In the genomic region with DNA sequence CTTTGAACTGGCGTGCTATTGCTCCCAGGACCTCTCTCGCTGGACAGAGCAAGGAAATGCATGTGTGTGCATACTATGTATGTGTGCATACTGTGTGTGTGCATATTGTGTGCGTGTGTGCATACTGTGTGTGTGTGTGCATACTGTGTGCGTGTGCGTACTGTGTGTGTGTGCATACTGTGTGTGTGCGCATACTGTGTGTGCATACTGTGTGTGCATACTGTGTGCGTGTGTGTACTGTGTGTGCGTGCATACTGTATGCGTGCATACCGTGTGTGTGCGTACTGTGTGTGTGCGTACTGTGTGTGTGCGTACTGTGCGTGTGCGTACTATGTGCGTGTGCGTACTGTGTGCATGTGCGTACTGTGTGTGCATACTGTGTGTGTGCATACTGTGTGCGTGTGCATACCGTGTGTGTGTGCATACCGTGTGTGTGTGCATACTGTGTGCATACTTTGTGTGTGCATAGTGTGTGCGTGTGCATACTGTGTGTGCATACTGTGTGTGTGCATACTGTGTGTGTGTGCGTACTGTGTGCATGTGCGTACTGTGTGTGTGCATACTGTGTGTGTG, we compare ENCODE assay signal across 19 cellular contexts.
DNase-seq lines count a peak whose midpoint lies in the region; ATAC-seq, FAIRE-seq and TF ChIP-seq lines count a peak whose summit lies in the region.
"Had no signal": no experiment of that assay in that cellular context is flagged by ENCODE, and none has a peak within 500 bp of the region (broad histone marks: within the 10 kb centered on the region; RNA-seq: fewer than 3 reads in every experiment).

No MANE protein-coding gene starts in this region.

- no peaks in the 10 kb centered on the region for H3K36me3 ChIP-seq in bronchial epithelial cell (ENCODE audit: control insufficient read depth, insufficient read depth, low read length)
- H3K36me3 ChIP-seq in trophoblast cell (ENCODE audit: control insufficient read depth in 1 of 2, insufficient read depth in 2 of 2, low read length in 2 of 2), result no peaks in the 10 kb centered on the region

- no peaks in the 10 kb centered on the region for H3K79me2 ChIP-seq in trophoblast cell (ENCODE audit: control insufficient read depth, insufficient read depth, low read length, poor library complexity)

- H3K23ac ChIP-seq in trophoblast cell (ENCODE audit: low read length), result peak overlapping the region; percentile 3

- H2BK5ac ChIP-seq in trophoblast cell (ENCODE audit: low read depth, low read length, poor library complexity), result no peak overlapping the region

- TF ChIP-seq CTCF in bronchial epithelial cell (IDR thresholded peaks at IDR 0.05; ENCODE audit: insufficient read depth, low read length, severe bottlenecking), result no peak

- no peak overlapping the region for H3K18ac ChIP-seq in trophoblast cell (ENCODE audit: low read length)

- no peak overlapping the region for H4K91ac ChIP-seq in trophoblast cell (ENCODE audit: low read depth, low read length)

- H3K9me3 ChIP-seq in trophoblast cell (ENCODE audit: insufficient read depth, low read depth, low read length), result peaks cover 8% of the 10 kb centered on the region

- WGBS in trophoblast cell (ENCODE audit: extremely low coverage, insufficient coverage, insufficient read length), result no CpG with 5 or more reads among the region's 24 CpGs

- H2AK5ac ChIP-seq in trophoblast cell (ENCODE audit: low read length), result no peak overlapping the region

- H3K4me1 ChIP-seq in trophoblast cell (ENCODE audit: control insufficient read depth in 1 of 2, insufficient read depth in 2 of 2, low read length in 2 of 2), result peaks cover 8 to 9% of the 10 kb centered on the region in 2 experiments

- FAIRE-seq in GM12891 (lab: Jason Lieb, UNC) (peak; percentile 96), HTR-8/SVneo (lab: Jason Lieb, UNC) (peak; percentile 99), bronchial epithelial cell (lab: Jason Lieb, UNC) (peak; percentile 99)
- FAIRE-seq: A204.1, D721Med had no signal

- no peak overlapping the region for H3K4ac ChIP-seq in trophoblast cell (ENCODE audit: low read depth, low read length)

- H3K79me1 ChIP-seq in trophoblast cell (ENCODE audit: low read length), result no peaks in the 10 kb centered on the region

- H3K4me2 ChIP-seq in trophoblast cell (ENCODE audit: low read length), result no peak overlapping the region

- no peak overlapping the region for H4K8ac ChIP-seq in trophoblast cell (ENCODE audit: low read depth, low read length)

- no peak for TF ChIP-seq POLR2A in GM12891 (IDR thresholded peaks at IDR 0.05; ENCODE audit: low read depth, low read length)

- H3K14ac ChIP-seq in trophoblast cell (ENCODE audit: low read length), result no peak overlapping the region

- H3K27ac ChIP-seq in trophoblast cell (ENCODE audit: low read depth, low read length), result no peak overlapping the region
- H3K27ac ChIP-seq: GM23248 had no signal

- H3K9ac ChIP-seq in trophoblast cell (ENCODE audit: low read length), result no peak overlapping the region
- H3K9ac ChIP-seq: GM23248 had no signal

- H3K4me3 ChIP-seq in bronchial epithelial cell (ENCODE audit: low read depth, low read length) (no peak overlapping the region), trophoblast cell (ENCODE audit: low read depth, low read length) (peak overlapping the region; percentile 41)
- H3K4me3 ChIP-seq: GM23248 had no signal

- H4K12ac ChIP-seq in trophoblast cell (ENCODE audit: low read depth, low read length), result no peak overlapping the region

- H3K27me3 ChIP-seq in bronchial epithelial cell (ENCODE audit: control insufficient read depth, insufficient read depth, low read length), result no peaks in the 10 kb centered on the region
- no peaks in the 10 kb centered on the region for H3K27me3 ChIP-seq in trophoblast cell (ENCODE audit: insufficient read depth, low read length)

- H2BK12ac ChIP-seq in trophoblast cell (ENCODE audit: low read length), result no peak overlapping the region

- no peak overlapping the region for H2BK120ac ChIP-seq in trophoblast cell (ENCODE audit: insufficient read depth, low read length, poor library complexity)

- H2AFZ ChIP-seq in trophoblast cell (ENCODE audit: insufficient read depth, low read length, poor library complexity), result no peak overlapping the region
- H2AFZ ChIP-seq: GM23248 had no signal

- ATAC-seq in GM18870 (IDR thresholded peaks at IDR 0.05; ENCODE audit: unreplicated experiment), result no peak
- ATAC-seq: Panc1, SK-N-SH treated with all-trans-retinoic acid at 6 μM for 48 hours had no signal

- DNase-seq in GM12891 (ENCODE audit: insufficient read length, low spot score), result no peak
- DNase-seq in HTR-8/SVneo (ENCODE audit: insufficient read length, low spot score), result no peak
- no peak for DNase-seq in bronchial epithelial cell (ENCODE audit: low read depth)
- DNase-seq in trophoblast cell, result no peak
- no peak for DNase-seq in NCI-H748 treated with DMSO at 0.1 percent for 48 hours (lab: John Stamatoyannopoulos, UW)
- DNase-seq in COR-L47 (lab: John Stamatoyannopoulos, UW), result no peak
- DNase-seq: GDM1, GM23248, KG1, NCI-H1092 treated with DMSO at 0.1 percent for 48 hours, NCI-H146, NCI-H2029, NCI-H2227 treated with DMSO at 0.1 percent for 48 hours, NCI-H510A had no signal

TF ChIP-seq in GM12891, 5 proteins besides CTCF, POLR2A, EP300 and RAD21:
- TF ChIP-seq POLR2AphosphoS5 (IDR thresholded peaks at IDR 0.05; ENCODE audit: low read depth, low read length) (no peak), SPI1 (IDR thresholded peaks at IDR 0.05; ENCODE audit: low read depth, low read length) (no peak), TAF1 (IDR thresholded peaks at IDR 0.05; ENCODE audit: low read depth, low read length) (no peak), PAX5 (IDR thresholded peaks at IDR 0.05; ENCODE audit: insufficient read depth, low read length, severe bottlenecking) (no peak), POU2F2 (IDR thresholded peaks at IDR 0.05; ENCODE audit: low read depth, low read length) (no peak)
